In the genomic region with DNA sequence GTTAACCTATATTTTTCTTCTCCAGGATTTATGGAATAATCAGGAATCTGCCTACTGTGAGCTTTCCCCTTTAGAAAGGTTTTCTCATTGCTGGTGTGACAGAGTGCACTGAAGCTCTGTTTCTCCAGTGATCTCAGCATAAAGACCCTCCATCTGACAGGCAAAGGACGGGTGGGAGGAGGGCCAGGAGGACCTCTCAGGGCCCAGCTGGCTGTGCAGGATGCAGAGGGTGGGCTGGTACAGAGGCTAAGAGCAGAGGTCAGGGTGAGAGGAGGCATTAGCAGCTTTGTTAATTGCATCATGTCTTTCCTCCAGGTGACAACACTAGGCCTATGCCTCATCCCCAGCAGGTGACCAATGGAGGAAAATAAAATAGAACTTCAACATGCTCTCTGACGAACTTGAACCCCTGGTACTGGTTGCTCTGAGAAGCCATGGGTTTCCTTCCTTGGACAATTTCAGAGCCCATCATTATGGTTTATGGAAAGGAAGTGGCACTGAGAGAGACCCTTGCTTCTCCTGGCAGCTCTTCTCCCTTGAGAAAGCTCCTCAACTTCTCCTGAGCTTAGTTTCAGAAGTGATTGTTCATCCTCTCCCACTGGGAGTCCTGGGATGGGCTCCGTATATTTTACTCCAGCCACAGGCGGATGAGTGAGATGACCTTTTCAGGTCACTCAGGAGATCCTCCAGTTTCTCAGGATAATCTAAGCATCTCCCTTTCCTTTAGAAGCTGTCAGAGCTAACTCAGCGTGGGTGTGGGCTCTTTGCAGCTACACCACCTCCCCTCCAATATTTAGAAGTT, we compare ENCODE assay signal across 8 cellular contexts. TPM values are rescaled to one million over a fixed set of nuclear protein-coding genes. Genes with fewer than 3 reads are reported as not detected.
DNase-seq lines count a peak whose midpoint lies in the region; ATAC-seq and TF ChIP-seq lines count a peak whose summit lies in the region.

No MANE protein-coding gene starts in this region.

- H3K36me3 ChIP-seq in cardiac muscle cell = no peaks in the 10 kb centered on the region
- H3K36me3 ChIP-seq in upper lobe of left lung = no peaks in the 10 kb centered on the region

- H3K27me3 ChIP-seq in cardiac muscle cell (no peaks in the 10 kb centered on the region), upper lobe of left lung (no peaks in the 10 kb centered on the region)

- H3K9me3 ChIP-seq in cardiac muscle cell (ENCODE audit: low read depth) = no peaks in the 10 kb centered on the region
- H3K9me3 ChIP-seq in upper lobe of left lung = no peaks in the 10 kb centered on the region

- H3K36me3 Mint-ChIP-seq in mesothelial cell of epicardium = no peaks in the 10 kb centered on the region

- in situ Hi-C loops in astrocyte of the spinal cord (cut with HindIII; ENCODE audit: low sequenced_read_pairs) = no loop called here

- ATAC-seq in Right ventricle myocardium superior (ENCODE audit: poor library complexity) = no peak
- no peak for ATAC-seq in upper lobe of left lung (ENCODE audit: low FRiP score in 2 of 2)
- ATAC-seq in GM21717 (IDR thresholded peaks at IDR 0.05; ENCODE audit: unreplicated experiment) = no peak
- ATAC-seq in GM21576 (IDR thresholded peaks at IDR 0.05; ENCODE audit: unreplicated experiment) = no peak
- ATAC-seq in GM18517 (IDR thresholded peaks at IDR 0.05; ENCODE audit: unreplicated experiment) = no peak

- H3K4me3 ChIP-seq in cardiac muscle cell = no peak overlapping the region
- no peak overlapping the region for H3K4me3 ChIP-seq in astrocyte of the spinal cord (ENCODE audit: low read depth, low read length)
- H3K4me3 ChIP-seq in upper lobe of left lung = peak overlapping the region in 2 of 4 donors; percentile 58 to 63

- H3K4me1 ChIP-seq in cardiac muscle cell (ENCODE audit: low read depth) (peaks cover 46% of the 10 kb centered on the region), upper lobe of left lung (peaks cover 76 to 87% (median 82%) of the 10 kb centered on the region in 4 donors)

- no peak for TF ChIP-seq POLR2A in upper lobe of left lung (IDR thresholded peaks at IDR 0.05)

- no peaks in the 10 kb centered on the region for H3K9me3 Mint-ChIP-seq in mesothelial cell of epicardium

- peak overlapping the region; percentile 62 for H3K4me3 Mint-ChIP-seq in mesothelial cell of epicardium

- H3K27me3 Mint-ChIP-seq in mesothelial cell of epicardium (ENCODE audit: low read depth) = no peaks in the 10 kb centered on the region

- peaks cover 76% of the 10 kb centered on the region for H3K4me1 Mint-ChIP-seq in mesothelial cell of epicardium

- no peak for TF ChIP-seq EP300 in upper lobe of left lung (IDR thresholded peaks at IDR 0.05)

- 58 to 71% methylated on average over 5 of the region's 5 CpGs for WGBS in upper lobe of left lung, 2 donors

- intact Hi-C loops in Right ventricle myocardium superior (cut with DNase I) = no loop called here

- DNase-seq in cardiac muscle cell (ENCODE audit: low read depth in 1 of 2, low spot score in 1 of 2) (peak in 1 of 2 donors; percentile 12), Right ventricle myocardium superior (no peak), astrocyte of the spinal cord (ENCODE audit: low read depth, low spot score) (peak; percentile 44), mesothelial cell of epicardium (ENCODE audit: low spot score in 2 of 2, unreplicated experiment in 2 of 2) (no peak), upper lobe of left lung (no peak)

- H3K27ac Mint-ChIP-seq in mesothelial cell of epicardium = peak overlapping the region; percentile 100

- TF ChIP-seq CTCF in cardiac muscle cell (IDR thresholded peaks at IDR 0.05; ENCODE audit: low read depth, low read length) (no peak), astrocyte of the spinal cord (IDR thresholded peaks at IDR 0.05; ENCODE audit: low read depth, low read length) (no peak), mesothelial cell of epicardium (IDR thresholded peaks at IDR 0.05; ENCODE audit: unreplicated experiment) (no peak), upper lobe of left lung (IDR thresholded peaks at IDR 0.05) (no peak)

- peak overlapping the region; percentile 96 for H3K27ac ChIP-seq in cardiac muscle cell
- peak overlapping the region; percentile 94 to 99 (median 96) for H3K27ac ChIP-seq in upper lobe of left lung

RNA-seq across cellular contexts. Expression of a gene that starts 45.8 kb away (rescaled TPM):
- total RNA-seq in cardiac muscle cell (9.2 and 18.3 TPM in 2 replicates), Right ventricle myocardium superior (7.6 TPM), mesothelial cell of epicardium (4.5 to 5.5 TPM (median 4.8 TPM) in 3 replicates), upper lobe of left lung (10 to 100 TPM in 1 of 6 donors, 1 to 10 TPM in 4, not detected in 1; 4.7 to 18.8 (median 7.7) TPM)
- 11.4 and 14.3 TPM in 2 replicates for polyA plus RNA-seq in cardiac muscle cell

RNA-seq across cellular contexts. Expression of a gene that starts 49.0 kb away (rescaled TPM):
- 103 and 105 TPM in 2 replicates for total RNA-seq in cardiac muscle cell
- polyA plus RNA-seq in cardiac muscle cell = 82.9 and 108 TPM in 2 replicates
- 99.5 TPM for total RNA-seq in Right ventricle myocardium superior
- total RNA-seq in mesothelial cell of epicardium = 210 to 218 TPM (median 216 TPM) in 3 replicates
- 100 to 1,000 TPM; 153 to 226 (median 175) TPM for total RNA-seq in upper lobe of left lung
